Comparison of ENCODE assay signal across 1 cellular context in the genomic region with DNA sequence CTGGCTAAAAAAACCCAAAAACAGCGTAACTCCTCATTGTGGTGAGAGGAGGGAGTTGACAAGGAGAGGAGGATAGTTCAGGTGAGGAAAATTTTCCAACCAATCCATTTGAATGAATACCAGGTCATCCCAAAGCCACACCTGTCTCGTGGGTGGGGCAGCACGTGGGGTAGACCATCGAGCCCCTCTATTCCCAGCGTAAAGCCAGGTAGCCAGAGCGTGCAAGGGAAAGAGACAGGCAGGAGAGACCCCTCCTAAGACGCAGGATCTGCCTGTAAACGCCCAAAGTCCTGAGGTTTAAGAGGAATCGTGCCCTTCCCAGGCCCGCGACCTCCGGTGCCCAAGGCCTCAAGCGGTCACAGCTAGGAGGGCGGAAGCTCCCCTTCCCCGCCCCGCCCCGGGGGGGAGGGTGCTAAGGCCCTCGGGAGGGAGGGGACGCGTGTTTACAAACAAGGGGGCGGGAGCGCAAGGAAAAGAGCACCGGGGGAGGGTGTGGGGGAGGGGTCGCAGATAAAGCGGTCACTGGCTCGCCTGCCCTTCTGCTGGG.
TF ChIP-seq lines count a peak whose summit lies in the region.

No MANE protein-coding gene starts in this region.

TF ChIP-seq in K562, 482 proteins besides CTCF, POLR2A, EP300 and RAD21 (continued from another document):
- TF ChIP-seq, protein P1, sequence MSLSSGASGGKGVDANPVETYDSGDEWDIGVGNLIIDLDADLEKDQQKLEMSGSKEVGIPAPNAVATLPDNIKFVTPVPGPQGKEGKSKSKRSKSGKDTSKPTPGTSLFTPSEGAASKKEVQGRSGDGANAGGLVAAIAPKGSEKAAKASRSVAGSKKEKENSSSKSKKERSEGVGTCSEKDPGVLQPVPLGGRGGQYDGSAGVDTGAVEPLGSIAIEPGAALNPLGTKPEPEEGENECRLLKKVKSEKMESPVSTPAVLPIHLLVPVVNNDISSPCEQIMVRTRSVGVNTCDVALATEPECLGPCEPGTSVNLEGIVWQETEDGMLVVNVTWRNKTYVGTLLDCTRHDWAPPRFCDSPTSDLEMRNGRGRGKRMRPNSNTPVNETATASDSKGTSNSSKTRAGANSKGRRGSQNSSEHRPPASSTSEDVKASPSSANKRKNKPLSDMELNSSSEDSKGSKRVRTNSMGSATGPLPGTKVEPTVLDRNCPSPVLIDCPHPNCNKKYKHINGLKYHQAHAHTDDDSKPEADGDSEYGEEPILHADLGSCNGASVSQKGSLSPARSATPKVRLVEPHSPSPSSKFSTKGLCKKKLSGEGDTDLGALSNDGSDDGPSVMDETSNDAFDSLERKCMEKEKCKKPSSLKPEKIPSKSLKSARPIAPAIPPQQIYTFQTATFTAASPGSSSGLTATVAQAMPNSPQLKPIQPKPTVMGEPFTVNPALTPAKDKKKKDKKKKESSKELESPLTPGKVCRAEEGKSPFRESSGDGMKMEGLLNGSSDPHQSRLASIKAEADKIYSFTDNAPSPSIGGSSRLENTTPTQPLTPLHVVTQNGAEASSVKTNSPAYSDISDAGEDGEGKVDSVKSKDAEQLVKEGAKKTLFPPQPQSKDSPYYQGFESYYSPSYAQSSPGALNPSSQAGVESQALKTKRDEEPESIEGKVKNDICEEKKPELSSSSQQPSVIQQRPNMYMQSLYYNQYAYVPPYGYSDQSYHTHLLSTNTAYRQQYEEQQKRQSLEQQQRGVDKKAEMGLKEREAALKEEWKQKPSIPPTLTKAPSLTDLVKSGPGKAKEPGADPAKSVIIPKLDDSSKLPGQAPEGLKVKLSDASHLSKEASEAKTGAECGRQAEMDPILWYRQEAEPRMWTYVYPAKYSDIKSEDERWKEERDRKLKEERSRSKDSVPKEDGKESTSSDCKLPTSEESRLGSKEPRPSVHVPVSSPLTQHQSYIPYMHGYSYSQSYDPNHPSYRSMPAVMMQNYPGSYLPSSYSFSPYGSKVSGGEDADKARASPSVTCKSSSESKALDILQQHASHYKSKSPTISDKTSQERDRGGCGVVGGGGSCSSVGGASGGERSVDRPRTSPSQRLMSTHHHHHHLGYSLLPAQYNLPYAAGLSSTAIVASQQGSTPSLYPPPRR (CRISPR knock-in tag; IDR thresholded peaks at IDR 0.05; ENCODE audit: borderline replicate concordance), result no peak
- TF ChIP-seq GTF2F1 (IDR thresholded peaks at IDR 0.05; ENCODE audit: low read depth, low read length) (no peak), SRSF7 (optimal IDR thresholded peaks at IDR 0.05; ENCODE audit: low read depth, low read length) (no peak), ZNF23 (CRISPR knock-in tag; IDR thresholded peaks at IDR 0.05) (no peak), ZNF174 (CRISPR knock-in tag; IDR thresholded peaks at IDR 0.05) (no peak), SUPT5H (IDR thresholded peaks at IDR 0.05) (no peak), CHD4 (IDR thresholded peaks at IDR 0.05; ENCODE audit: insufficient read depth, insufficient replicate concordance, low read depth, low read length, poor library complexity, severe bottlenecking) (no peak), HNRNPL (IDR thresholded peaks at IDR 0.05; ENCODE audit: low read depth, low read length) (no peak), MCM3 (IDR thresholded peaks at IDR 0.05) (no peak), HDAC3 (IDR thresholded peaks at IDR 0.05; ENCODE audit: borderline replicate concordance, partially characterized antibody) (peak; percentile 43), SMAD3 (CRISPR knock-in tag; conservative IDR thresholded peaks at IDR 0.05) (no peak), ZNF239 (CRISPR knock-in tag; IDR thresholded peaks at IDR 0.05) (no peak), MYC (IDR thresholded peaks at IDR 0.05; ENCODE audit: low read depth, low read length) (peak; percentile 75), MYC (CRISPR knock-in tag; IDR thresholded peaks at IDR 0.05; ENCODE audit: borderline replicate concordance, low read depth) (no peak), ZBTB7A (IDR thresholded peaks at IDR 0.05; ENCODE audit: borderline replicate concordance, control insufficient read depth, low read depth, low read length) (peak; percentile 92), LARP7 (IDR thresholded peaks at IDR 0.05) (no peak; the same call in 1 of the 2 replicates), TOE1 (IDR thresholded peaks at IDR 0.05; ENCODE audit: borderline replicate concordance) (no peak), TOE1 (CRISPR knock-in tag; IDR thresholded peaks at IDR 0.05; ENCODE audit: borderline replicate concordance, low read depth) (no peak), TCF7L2 (IDR thresholded peaks at IDR 0.05; ENCODE audit: low read depth, low read length) (no peak), NFE2 (IDR thresholded peaks at IDR 0.05; ENCODE audit: low read depth) (no peak), ZNF41 (CRISPR knock-in tag; conservative IDR thresholded peaks at IDR 0.05) (no peak), NELFE (IDR thresholded peaks at IDR 0.05; ENCODE audit: insufficient read depth, insufficient read length) (no peak), ZNF143 (CRISPR knock-in tag; IDR thresholded peaks at IDR 0.05) (no peak), PTTG1 (tag; IDR thresholded peaks at IDR 0.05; ENCODE audit: low read depth) (no peak), ILF3 (IDR thresholded peaks at IDR 0.05; ENCODE audit: borderline replicate concordance) (no peak), GTF2E2 (tag; IDR thresholded peaks at IDR 0.05) (no peak), PHTF2 (CRISPR knock-in tag; IDR thresholded peaks at IDR 0.05) (no peak), ZNF347 (CRISPR knock-in tag; IDR thresholded peaks at IDR 0.05; ENCODE audit: low read depth) (no peak), EGR1 (conservative IDR thresholded peaks at IDR 0.05) (peak; percentile 91), BHLHE40 (IDR thresholded peaks at IDR 0.05; ENCODE audit: low read length) (0 out of 2 replicates have a peak, but pooled peaks have one; percentile 64), CBX2 (IDR thresholded peaks at IDR 0.05; ENCODE audit: insufficient read depth, low read length, poor library complexity, severe bottlenecking) (no peak), BRD4 (IDR thresholded peaks at IDR 0.05) (0 out of 2 replicates have a peak, but pooled peaks have one; percentile 1), SLC30A9 (CRISPR knock-in tag; IDR thresholded peaks at IDR 0.05) (no peak)
- TF ChIP-seq, protein P2, sequence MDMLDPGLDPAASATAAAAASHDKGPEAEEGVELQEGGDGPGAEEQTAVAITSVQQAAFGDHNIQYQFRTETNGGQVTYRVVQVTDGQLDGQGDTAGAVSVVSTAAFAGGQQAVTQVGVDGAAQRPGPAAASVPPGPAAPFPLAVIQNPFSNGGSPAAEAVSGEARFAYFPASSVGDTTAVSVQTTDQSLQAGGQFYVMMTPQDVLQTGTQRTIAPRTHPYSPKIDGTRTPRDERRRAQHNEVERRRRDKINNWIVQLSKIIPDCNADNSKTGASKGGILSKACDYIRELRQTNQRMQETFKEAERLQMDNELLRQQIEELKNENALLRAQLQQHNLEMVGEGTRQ (CRISPR knock-in tag; IDR thresholded peaks at IDR 0.05), result peak; percentile 54
- TF ChIP-seq, protein P3, sequence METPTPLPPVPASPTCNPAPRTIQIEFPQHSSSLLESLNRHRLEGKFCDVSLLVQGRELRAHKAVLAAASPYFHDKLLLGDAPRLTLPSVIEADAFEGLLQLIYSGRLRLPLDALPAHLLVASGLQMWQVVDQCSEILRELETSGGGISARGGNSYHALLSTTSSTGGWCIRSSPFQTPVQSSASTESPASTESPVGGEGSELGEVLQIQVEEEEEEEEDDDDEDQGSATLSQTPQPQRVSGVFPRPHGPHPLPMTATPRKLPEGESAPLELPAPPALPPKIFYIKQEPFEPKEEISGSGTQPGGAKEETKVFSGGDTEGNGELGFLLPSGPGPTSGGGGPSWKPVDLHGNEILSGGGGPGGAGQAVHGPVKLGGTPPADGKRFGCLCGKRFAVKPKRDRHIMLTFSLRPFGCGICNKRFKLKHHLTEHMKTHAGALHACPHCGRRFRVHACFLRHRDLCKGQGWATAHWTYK (CRISPR knock-in tag; IDR thresholded peaks at IDR 0.05), result no peak
- TF ChIP-seq, protein P4, sequence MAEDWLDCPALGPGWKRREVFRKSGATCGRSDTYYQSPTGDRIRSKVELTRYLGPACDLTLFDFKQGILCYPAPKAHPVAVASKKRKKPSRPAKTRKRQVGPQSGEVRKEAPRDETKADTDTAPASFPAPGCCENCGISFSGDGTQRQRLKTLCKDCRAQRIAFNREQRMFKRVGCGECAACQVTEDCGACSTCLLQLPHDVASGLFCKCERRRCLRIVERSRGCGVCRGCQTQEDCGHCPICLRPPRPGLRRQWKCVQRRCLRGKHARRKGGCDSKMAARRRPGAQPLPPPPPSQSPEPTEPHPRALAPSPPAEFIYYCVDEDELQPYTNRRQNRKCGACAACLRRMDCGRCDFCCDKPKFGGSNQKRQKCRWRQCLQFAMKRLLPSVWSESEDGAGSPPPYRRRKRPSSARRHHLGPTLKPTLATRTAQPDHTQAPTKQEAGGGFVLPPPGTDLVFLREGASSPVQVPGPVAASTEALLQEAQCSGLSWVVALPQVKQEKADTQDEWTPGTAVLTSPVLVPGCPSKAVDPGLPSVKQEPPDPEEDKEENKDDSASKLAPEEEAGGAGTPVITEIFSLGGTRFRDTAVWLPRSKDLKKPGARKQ (CRISPR knock-in tag; IDR thresholded peaks at IDR 0.05), result no peak
- TF ChIP-seq, protein P5, sequence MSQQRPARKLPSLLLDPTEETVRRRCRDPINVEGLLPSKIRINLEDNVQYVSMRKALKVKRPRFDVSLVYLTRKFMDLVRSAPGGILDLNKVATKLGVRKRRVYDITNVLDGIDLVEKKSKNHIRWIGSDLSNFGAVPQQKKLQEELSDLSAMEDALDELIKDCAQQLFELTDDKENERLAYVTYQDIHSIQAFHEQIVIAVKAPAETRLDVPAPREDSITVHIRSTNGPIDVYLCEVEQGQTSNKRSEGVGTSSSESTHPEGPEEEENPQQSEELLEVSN (IDR thresholded peaks at IDR 0.05; ENCODE audit: borderline replicate concordance in 1 of 2, extremely low read depth in 1 of 2, insufficient read depth in 1 of 2, insufficient read length in 1 of 2, low read depth in 1 of 2, low read length in 1 of 2, poor library complexity in 1 of 2, severe bottlenecking in 1 of 2), result peak in 1 of 2 experiments; percentile 78
- TF ChIP-seq, protein P6, sequence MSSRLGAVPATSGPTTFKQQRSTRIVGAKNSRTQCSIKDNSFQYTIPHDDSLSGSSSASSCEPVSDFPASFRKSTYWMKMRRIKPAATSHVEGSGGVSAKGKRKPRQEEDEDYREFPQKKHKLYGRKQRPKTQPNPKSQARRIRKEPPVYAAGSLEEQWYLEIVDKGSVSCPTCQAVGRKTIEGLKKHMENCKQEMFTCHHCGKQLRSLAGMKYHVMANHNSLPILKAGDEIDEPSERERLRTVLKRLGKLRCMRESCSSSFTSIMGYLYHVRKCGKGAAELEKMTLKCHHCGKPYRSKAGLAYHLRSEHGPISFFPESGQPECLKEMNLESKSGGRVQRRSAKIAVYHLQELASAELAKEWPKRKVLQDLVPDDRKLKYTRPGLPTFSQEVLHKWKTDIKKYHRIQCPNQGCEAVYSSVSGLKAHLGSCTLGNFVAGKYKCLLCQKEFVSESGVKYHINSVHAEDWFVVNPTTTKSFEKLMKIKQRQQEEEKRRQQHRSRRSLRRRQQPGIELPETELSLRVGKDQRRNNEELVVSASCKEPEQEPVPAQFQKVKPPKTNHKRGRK (tag; IDR thresholded peaks at IDR 0.05), result no peak
- TF ChIP-seq, protein P7, sequence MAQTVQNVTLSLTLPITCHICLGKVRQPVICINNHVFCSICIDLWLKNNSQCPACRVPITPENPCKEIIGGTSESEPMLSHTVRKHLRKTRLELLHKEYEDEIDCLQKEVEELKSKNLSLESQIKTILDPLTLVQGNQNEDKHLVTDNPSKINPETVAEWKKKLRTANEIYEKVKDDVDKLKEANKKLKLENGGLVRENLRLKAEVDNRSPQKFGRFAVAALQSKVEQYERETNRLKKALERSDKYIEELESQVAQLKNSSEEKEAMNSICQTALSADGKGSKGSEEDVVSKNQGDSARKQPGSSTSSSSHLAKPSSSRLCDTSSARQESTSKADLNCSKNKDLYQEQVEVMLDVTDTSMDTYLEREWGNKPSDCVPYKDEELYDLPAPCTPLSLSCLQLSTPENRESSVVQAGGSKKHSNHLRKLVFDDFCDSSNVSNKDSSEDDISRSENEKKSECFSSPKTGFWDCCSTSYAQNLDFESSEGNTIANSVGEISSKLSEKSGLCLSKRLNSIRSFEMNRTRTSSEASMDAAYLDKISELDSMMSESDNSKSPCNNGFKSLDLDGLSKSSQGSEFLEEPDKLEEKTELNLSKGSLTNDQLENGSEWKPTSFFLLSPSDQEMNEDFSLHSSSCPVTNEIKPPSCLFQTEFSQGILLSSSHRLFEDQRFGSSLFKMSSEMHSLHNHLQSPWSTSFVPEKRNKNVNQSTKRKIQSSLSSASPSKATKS (CRISPR knock-in tag; IDR thresholded peaks at IDR 0.05), result no peak
- TF ChIP-seq, protein P8, sequence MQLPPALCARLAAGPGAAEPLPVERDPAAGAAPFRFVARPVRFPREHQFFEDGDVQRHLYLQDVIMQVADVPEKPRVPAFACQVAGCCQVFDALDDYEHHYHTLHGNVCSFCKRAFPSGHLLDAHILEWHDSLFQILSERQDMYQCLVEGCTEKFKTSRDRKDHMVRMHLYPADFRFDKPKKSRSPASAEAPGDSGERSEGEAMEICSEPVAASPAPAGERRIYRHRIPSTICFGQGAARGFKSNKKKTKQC (CRISPR knock-in tag; IDR thresholded peaks at IDR 0.05), result peak; percentile 36; the same call in 1 of the 2 replicates
